In genomic region chr15:89136818-89137772, GRCh38 we compare ENCODE assay signal across 1 cellular context.
TF ChIP-seq lines count a peak whose summit lies in the region.

No MANE protein-coding gene starts in this region.

TF ChIP-seq in HepG2, 621 proteins besides CTCF, POLR2A, EP300 and RAD21 (continued from another document and continues in another):
- TF ChIP-seq, protein P1, sequence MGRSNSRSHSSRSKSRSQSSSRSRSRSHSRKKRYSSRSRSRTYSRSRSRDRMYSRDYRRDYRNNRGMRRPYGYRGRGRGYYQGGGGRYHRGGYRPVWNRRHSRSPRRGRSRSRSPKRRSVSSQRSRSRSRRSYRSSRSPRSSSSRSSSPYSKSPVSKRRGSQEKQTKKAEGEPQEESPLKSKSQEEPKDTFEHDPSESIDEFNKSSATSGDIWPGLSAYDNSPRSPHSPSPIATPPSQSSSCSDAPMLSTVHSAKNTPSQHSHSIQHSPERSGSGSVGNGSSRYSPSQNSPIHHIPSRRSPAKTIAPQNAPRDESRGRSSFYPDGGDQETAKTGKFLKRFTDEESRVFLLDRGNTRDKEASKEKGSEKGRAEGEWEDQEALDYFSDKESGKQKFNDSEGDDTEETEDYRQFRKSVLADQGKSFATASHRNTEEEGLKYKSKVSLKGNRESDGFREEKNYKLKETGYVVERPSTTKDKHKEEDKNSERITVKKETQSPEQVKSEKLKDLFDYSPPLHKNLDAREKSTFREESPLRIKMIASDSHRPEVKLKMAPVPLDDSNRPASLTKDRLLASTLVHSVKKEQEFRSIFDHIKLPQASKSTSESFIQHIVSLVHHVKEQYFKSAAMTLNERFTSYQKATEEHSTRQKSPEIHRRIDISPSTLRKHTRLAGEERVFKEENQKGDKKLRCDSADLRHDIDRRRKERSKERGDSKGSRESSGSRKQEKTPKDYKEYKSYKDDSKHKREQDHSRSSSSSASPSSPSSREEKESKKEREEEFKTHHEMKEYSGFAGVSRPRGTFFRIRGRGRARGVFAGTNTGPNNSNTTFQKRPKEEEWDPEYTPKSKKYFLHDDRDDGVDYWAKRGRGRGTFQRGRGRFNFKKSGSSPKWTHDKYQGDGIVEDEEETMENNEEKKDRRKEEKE (IDR thresholded peaks at IDR 0.05): no peak
- TF ChIP-seq ZNF7 (CRISPR knock-in tag; IDR thresholded peaks at IDR 0.05) (no peak), SOX6 (IDR thresholded peaks at IDR 0.05) (no peak), SOX6 (CRISPR knock-in tag; IDR thresholded peaks at IDR 0.05) (peak; percentile 81), RXRB (CRISPR knock-in tag; IDR thresholded peaks at IDR 0.05; ENCODE audit: borderline replicate concordance) (peak; percentile 99), THAP9 (CRISPR knock-in tag; IDR thresholded peaks at IDR 0.05; ENCODE audit: borderline replicate concordance) (no peak; the same call in 1 of the 2 replicates), PRDM4 (CRISPR knock-in tag; IDR thresholded peaks at IDR 0.05; ENCODE audit: borderline replicate concordance) (no peak), SP5 (CRISPR knock-in tag; IDR thresholded peaks at IDR 0.05; ENCODE audit: borderline replicate concordance, low read depth) (peak; percentile 27; the same call in 1 of the 2 replicates), ZBTB39 (CRISPR knock-in tag; IDR thresholded peaks at IDR 0.05) (no peak), ZNF703 (CRISPR knock-in tag; IDR thresholded peaks at IDR 0.05; ENCODE audit: borderline replicate concordance) (no peak), YEATS2 (CRISPR knock-in tag; IDR thresholded peaks at IDR 0.05; ENCODE audit: borderline replicate concordance) (peak; percentile 59; the same call in 1 of the 2 replicates), ZNF318 (CRISPR knock-in tag; IDR thresholded peaks at IDR 0.05) (no peak), ZNF546 (CRISPR knock-in tag; conservative IDR thresholded peaks at IDR 0.05) (no peak), RFX1 (IDR thresholded peaks at IDR 0.05) (no peak), HES4 (CRISPR knock-in tag; IDR thresholded peaks at IDR 0.05; ENCODE audit: borderline replicate concordance) (no peak), MTA3 (CRISPR knock-in tag; IDR thresholded peaks at IDR 0.05) (no peak), SETDB1 (CRISPR knock-in tag; IDR thresholded peaks at IDR 0.05; ENCODE audit: borderline replicate concordance) (no peak), GATA4 (IDR thresholded peaks at IDR 0.05; ENCODE audit: borderline replicate concordance, low read depth) (no peak; the same call in 1 of the 2 replicates), ZNF543 (CRISPR knock-in tag; IDR thresholded peaks at IDR 0.05) (no peak), ZNF530 (CRISPR knock-in tag; IDR thresholded peaks at IDR 0.05; ENCODE audit: low read depth) (no peak), MIER3 (CRISPR knock-in tag; IDR thresholded peaks at IDR 0.05; ENCODE audit: borderline replicate concordance) (peak; percentile 88; the same call in 1 of the 2 replicates), SIX4 (CRISPR knock-in tag; IDR thresholded peaks at IDR 0.05) (peak; percentile 50; the same call in 1 of the 2 replicates), E2F2 (CRISPR knock-in tag; IDR thresholded peaks at IDR 0.05; ENCODE audit: borderline replicate concordance) (no peak), ZNF792 (CRISPR knock-in tag; IDR thresholded peaks at IDR 0.05) (peak; percentile 94), NFRKB (IDR thresholded peaks at IDR 0.05) (no peak), NR0B2 (CRISPR knock-in tag; IDR thresholded peaks at IDR 0.05) (no peak), SOX13 (IDR thresholded peaks at IDR 0.05) (peak; percentile 67; the same call in 1 of the 2 replicates), SOX13 (CRISPR knock-in tag; conservative IDR thresholded peaks at IDR 0.05 in 1 of 2, IDR thresholded peaks at IDR 0.05 in 1 of 2) (peak in 1 of 2 experiments; percentile 85; a peak in 2 of 4 replicates), ZNF549 (CRISPR knock-in tag; IDR thresholded peaks at IDR 0.05) (no peak), RXRA (CRISPR knock-in tag; IDR thresholded peaks at IDR 0.05) (peak; percentile 97), ZFP41 (CRISPR knock-in tag; IDR thresholded peaks at IDR 0.05; ENCODE audit: borderline replicate concordance) (no peak)
- TF ChIP-seq, protein P2, sequence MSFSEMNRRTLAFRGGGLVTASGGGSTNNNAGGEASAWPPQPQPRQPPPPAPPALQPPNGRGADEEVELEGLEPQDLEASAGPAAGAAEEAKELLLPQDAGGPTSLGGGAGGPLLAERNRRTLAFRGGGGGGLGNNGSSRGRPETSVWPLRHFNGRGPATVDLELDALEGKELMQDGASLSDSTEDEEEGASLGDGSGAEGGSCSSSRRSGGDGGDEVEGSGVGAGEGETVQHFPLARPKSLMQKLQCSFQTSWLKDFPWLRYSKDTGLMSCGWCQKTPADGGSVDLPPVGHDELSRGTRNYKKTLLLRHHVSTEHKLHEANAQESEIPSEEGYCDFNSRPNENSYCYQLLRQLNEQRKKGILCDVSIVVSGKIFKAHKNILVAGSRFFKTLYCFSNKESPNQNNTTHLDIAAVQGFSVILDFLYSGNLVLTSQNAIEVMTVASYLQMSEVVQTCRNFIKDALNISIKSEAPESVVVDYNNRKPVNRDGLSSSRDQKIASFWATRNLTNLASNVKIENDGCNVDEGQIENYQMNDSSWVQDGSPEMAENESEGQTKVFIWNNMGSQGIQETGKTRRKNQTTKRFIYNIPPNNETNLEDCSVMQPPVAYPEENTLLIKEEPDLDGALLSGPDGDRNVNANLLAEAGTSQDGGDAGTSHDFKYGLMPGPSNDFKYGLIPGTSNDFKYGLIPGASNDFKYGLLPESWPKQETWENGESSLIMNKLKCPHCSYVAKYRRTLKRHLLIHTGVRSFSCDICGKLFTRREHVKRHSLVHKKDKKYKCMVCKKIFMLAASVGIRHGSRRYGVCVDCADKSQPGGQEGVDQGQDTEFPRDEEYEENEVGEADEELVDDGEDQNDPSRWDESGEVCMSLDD (CRISPR knock-in tag; IDR thresholded peaks at IDR 0.05; ENCODE audit: borderline replicate concordance): no peak
